In genomic region chr10:110389250-110389649, GRCh38 we compare ENCODE assay signal across 1 cellular context.
TF ChIP-seq lines count a peak whose summit lies in the region.

No MANE protein-coding gene starts in this region.

TF ChIP-seq in GM12878, 131 proteins besides CTCF, POLR2A, EP300 and RAD21:
- no peak for TF ChIP-seq CBX3 (IDR thresholded peaks at IDR 0.05; ENCODE audit: borderline replicate concordance, low read depth)
- no peak for TF ChIP-seq RFX5 (IDR thresholded peaks at IDR 0.05; ENCODE audit: low read depth, low read length)
- no peak for TF ChIP-seq HCFC1 (IDR thresholded peaks at IDR 0.05; ENCODE audit: low read length)
- TF ChIP-seq MYC (IDR thresholded peaks at IDR 0.05; ENCODE audit: insufficient read depth, insufficient read length, insufficient replicate concordance, low read length, severe bottlenecking): no peak
- no peak for TF ChIP-seq CEBPZ (IDR thresholded peaks at IDR 0.05; ENCODE audit: low read depth, low read length)
- no peak for TF ChIP-seq NR2C2 (IDR thresholded peaks at IDR 0.05; ENCODE audit: borderline replicate concordance, control insufficient read depth, insufficient read length, low read depth)
